ENCODE assay signal across 2 cellular contexts in genomic region chr7:143264196-143264568, GRCh38. TPM values are rescaled to one million over a fixed set of nuclear protein-coding genes. Genes with fewer than 3 reads are reported as not detected.
A peak's percentile ranks its signal among the peaks of the same experiment; 100 is the strongest.
DNase-seq lines count a peak whose midpoint lies in the region; TF ChIP-seq lines count a peak whose summit lies in the region.
"Not testable (repeated sequence)": the region's sequence is repeated elsewhere in the genome, so short reads cannot be mapped to it uniquely, and the experiment has no call there.

No MANE protein-coding gene starts in this region.

- H3K4me1 Mint-ChIP-seq in HFFc6 (ENCODE audit: low read depth), result peaks cover 21% of the 10 kb centered on the region

- H3K4me3 ChIP-seq in iPS-18c (ENCODE audit: insufficient read depth, low read depth, low read length), result peak overlapping the region; percentile 95

- H3K9me3 Mint-ChIP-seq in HFFc6, result not testable (repeated sequence)

- peaks cover 11% of the 10 kb centered on the region; the same call in 1 of the 2 replicates for H3K36me3 Mint-ChIP-seq in HFFc6 (ENCODE audit: low read depth)

- not testable (repeated sequence) for DNase-seq in HFFc6

- H3K27me3 Mint-ChIP-seq in HFFc6 (ENCODE audit: insufficient read depth), result not testable (repeated sequence)

- H3K27ac Mint-ChIP-seq in HFFc6, result peak overlapping the region; percentile 78; the same call in 1 of the 2 replicates

- TF ChIP-seq CTCF in HFFc6 (IDR thresholded peaks at IDR 0.05), result not testable (repeated sequence)

- H3K9me3 ChIP-seq in iPS-18c (ENCODE audit: control insufficient read depth, insufficient read depth, low read length), result not testable (repeated sequence)

- H3K4me3 Mint-ChIP-seq in HFFc6, result peak overlapping the region; percentile 98

RNA-seq across cellular contexts. Expression of gene GSTK1, which starts 0.9 kb away (rescaled TPM):
- 100 to 1,000 TPM in 2 of 6 experiments, 10 to 100 TPM in 4; 85.6 to 102 (median 89.4) TPM for total RNA-seq in HFFc6 (2021; fragmentation: NEBNext Ultra II Directional; extraction: Animal tissue kit (Norgen Biotek cat#: 25700))

RNA-seq across cellular contexts. Expression of gene TMEM139, which starts 20.6 kb away (rescaled TPM):
- total RNA-seq in HFFc6 (2021; fragmentation: NEBNext Ultra II Directional; extraction: Animal tissue kit (Norgen Biotek cat#: 25700)), result under 1 TPM in 1 of 6 experiments, not detected in 5; 0.25 TPM

RNA-seq across cellular contexts. Expression of gene CASP2, which starts 24.0 kb away (rescaled TPM):
- 10 to 100 TPM; 22.4 to 29.6 (median 25.0) TPM for total RNA-seq in HFFc6 (2021; fragmentation: NEBNext Ultra II Directional; extraction: Animal tissue kit (Norgen Biotek cat#: 25700))

RNA-seq across cellular contexts. Expression of gene TAS2R40, which starts 42.3 kb away (rescaled TPM):
- total RNA-seq in HFFc6 (2021; fragmentation: NEBNext Ultra II Directional; extraction: Animal tissue kit (Norgen Biotek cat#: 25700)), result not detected

RNA-seq across cellular contexts. Expression of gene CLCN1, which starts 51.7 kb away (rescaled TPM):
- not detected for total RNA-seq in HFFc6 (2021; fragmentation: NEBNext Ultra II Directional; extraction: Animal tissue kit (Norgen Biotek cat#: 25700))
